ENCODE assay signal across 12 cellular contexts in the genomic region with DNA sequence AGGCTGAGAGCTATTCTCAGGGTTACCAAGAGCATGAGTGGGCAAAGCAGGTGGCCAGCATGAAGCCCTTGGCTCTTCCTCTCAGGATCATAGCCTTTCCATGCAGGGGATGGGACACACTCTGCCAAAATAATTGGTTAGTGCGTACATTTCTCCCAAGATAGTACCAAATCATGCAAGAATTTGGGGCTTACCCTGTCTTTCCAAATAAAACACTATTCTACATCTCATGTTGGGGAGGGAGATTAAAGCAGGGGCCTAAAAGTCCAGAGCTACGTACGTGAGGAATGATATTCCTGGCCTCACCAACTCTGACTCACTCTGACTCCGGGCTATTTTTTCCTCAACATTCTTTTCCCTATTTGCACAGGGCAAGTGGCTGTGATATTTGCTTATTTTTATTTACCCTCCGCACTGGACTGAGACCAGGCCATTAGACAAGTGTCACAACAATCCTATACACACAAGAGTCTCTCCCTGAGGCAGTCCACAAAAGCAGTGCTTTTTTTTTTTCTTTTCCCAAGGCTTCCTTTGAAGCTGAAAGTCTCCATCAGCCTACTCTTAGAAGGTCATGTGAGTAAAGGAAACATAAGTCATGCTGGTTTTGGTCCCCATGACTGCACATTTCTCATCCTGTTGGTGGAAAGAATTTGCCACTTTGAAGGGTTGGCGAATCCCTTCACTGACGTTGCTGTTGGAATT. TPM values are rescaled to one million over a fixed set of nuclear protein-coding genes. Genes with fewer than 3 reads are reported as not detected.
DNase-seq lines count a peak whose midpoint lies in the region; ATAC-seq and TF ChIP-seq lines count a peak whose summit lies in the region.
"Had no signal": no experiment of that assay in that cellular context is flagged by ENCODE, and none has a peak within 500 bp of the region (broad histone marks: within the 10 kb centered on the region; RNA-seq: fewer than 3 reads in every experiment).

No MANE protein-coding gene starts in this region.

- H3K4me1 ChIP-seq in lower lobe of right lung = peaks cover 7% of the 10 kb centered on the region
- H3K4me1 ChIP-seq in aorta (ENCODE audit: control insufficient read depth in 1 of 2, insufficient read depth in 2 of 2, low read length in 2 of 2) = peaks cover 4 to 5% of the 10 kb centered on the region in 2 donors

- H3K36me3 ChIP-seq in lower lobe of right lung = no peaks in the 10 kb centered on the region
- peaks cover 0 to 3% of the 10 kb centered on the region in 2 donors for H3K36me3 ChIP-seq in aorta (ENCODE audit: control insufficient read depth in 1 of 2, insufficient read depth in 2 of 2, low read length in 1 of 2)

- intact Hi-C loops in Right ventricle myocardium inferior (cut with DNase I) = loop anchor here (5.0 to 10.0 kb wide), 4 partner anchors 37 to 146 kb away; partner anchors contain the start of gene PGM5
- intact Hi-C loops in cardiac septum (cut with DNase I) = loop anchor here (2.0 to 10.0 kb wide), 4 partner anchors 38 to 146 kb away; partner anchors contain the start of gene PGM5
- intact Hi-C loops in lower lobe of right lung (cut with DNase I) = no loop called here
- intact Hi-C loops in aorta (cut with DNase I) = loop anchor here in 1 of 2 donors (10.0 kb wide), 3 partner anchors 64 to 146 kb away; partner anchors contain the start of gene PGM5

- H3K4me3 ChIP-seq in epithelial cell of esophagus (ENCODE audit: low read length) (no peak overlapping the region), lower lobe of right lung (no peak overlapping the region), aorta (ENCODE audit: low read length in 2 of 2) (no peak overlapping the region)

- TF ChIP-seq CTCF in epithelial cell of esophagus (IDR thresholded peaks at IDR 0.05; ENCODE audit: insufficient read depth, low read depth, low read length, missing control alignments) (no peak), lower lobe of right lung (IDR thresholded peaks at IDR 0.05) (no peak)

- WGBS in aorta, 2 donors = 5 to 6% methylated on average over 7 of the region's 7 CpGs

- ATAC-seq in Right ventricle myocardium inferior = peak; percentile 70
- peak; percentile 82 to 91 for ATAC-seq in lower lobe of right lung
- peak; percentile 89 for ATAC-seq in aorta (ENCODE audit: low FRiP score)
- no peak for ATAC-seq in HG03354 (IDR thresholded peaks at IDR 0.05; ENCODE audit: poor library complexity, severe bottlenecking, unreplicated experiment)
- ATAC-seq: activated CD4-positive, CD25-positive, alpha-beta regulatory T cell treated with anti-CD3 and anti-CD28 coated beads, Interleukin-2, amount 50 U/mL, for 24 hours had no signal

- H3K27me3 ChIP-seq in lower lobe of right lung (ENCODE audit: low read depth) (no peaks in the 10 kb centered on the region), aorta (ENCODE audit: control insufficient read depth in 1 of 2, insufficient read depth in 2 of 2, low read length in 1 of 2) (no peaks in the 10 kb centered on the region)

- DNase-seq in Right ventricle myocardium inferior (ENCODE audit: missing footprints) (no peak), cardiac septum (ENCODE audit: low spot score) (no peak), epithelial cell of esophagus (ENCODE audit: low read depth) (peak; percentile 19), lower lobe of right lung (no peak), aorta (no peak), NCI-H524 treated with DMSO at 0.1 percent for 48 hours (lab: John Stamatoyannopoulos, UW) (no peak), DMS153 treated with DMSO at 0.1 percent for 48 hours (lab: John Stamatoyannopoulos, UW; ENCODE audit: unreplicated experiment) (no peak)
- DNase-seq: Kasumi-1 had no signal

- no peaks in the 10 kb centered on the region for H3K9me3 ChIP-seq in lower lobe of right lung
- no peaks in the 10 kb centered on the region for H3K9me3 ChIP-seq in aorta (ENCODE audit: control insufficient read depth, low read length)

- no peak overlapping the region for H3K27ac ChIP-seq in lower lobe of right lung
- H3K27ac ChIP-seq in aorta (ENCODE audit: low read depth in 1 of 2, low read length in 2 of 2) = peak overlapping the region; percentile 100

RNA-seq across cellular contexts. Expression of gene TMEM252, which starts 40.1 kb away (rescaled TPM):
- not detected for total RNA-seq in Right ventricle myocardium inferior
- total RNA-seq in cardiac septum = not detected
- total RNA-seq in lower lobe of right lung = 0.30 TPM
- total RNA-seq in aorta = not detected
- under 1 TPM in 1 of 2 donors, not detected in 1; 0.75 TPM for polyA plus RNA-seq in aorta
- total RNA-seq: endothelial cell of umbilical vein, mucosa of gallbladder had no signal
- polyA plus RNA-seq: endothelial cell of umbilical vein had no signal
